In the genomic region with DNA sequence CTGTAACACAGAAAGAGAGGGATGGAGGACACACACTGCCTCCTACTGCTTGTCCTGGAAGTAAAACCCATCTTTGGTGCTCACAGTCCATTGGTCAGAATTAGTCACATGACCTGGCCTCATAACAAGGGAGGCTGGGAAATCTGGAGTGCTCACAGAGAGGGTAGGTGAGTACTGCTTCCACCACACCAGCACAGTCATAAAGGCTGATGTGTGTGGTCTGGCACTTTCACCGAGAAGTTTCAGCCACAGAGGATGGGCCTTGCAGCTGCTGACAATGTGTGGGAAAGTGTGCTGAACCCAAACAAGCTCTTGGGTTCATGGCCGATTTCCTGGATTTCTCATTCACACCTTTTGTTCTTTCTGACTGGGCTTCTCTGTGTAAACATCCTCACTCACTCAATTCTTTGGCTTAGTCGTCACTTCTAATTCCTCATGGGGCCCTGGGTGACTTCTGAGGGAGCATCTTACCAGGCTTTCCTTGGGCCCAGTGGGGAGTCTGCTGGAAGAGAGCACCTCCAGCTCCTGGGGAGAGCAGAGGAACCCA, we compare ENCODE assay signal across 9 cellular contexts.
DNase-seq lines count a peak whose midpoint lies in the region; ATAC-seq, FAIRE-seq and TF ChIP-seq lines count a peak whose summit lies in the region.
"Had no signal": no experiment of that assay in that cellular context is flagged by ENCODE, and none has a peak within 500 bp of the region (broad histone marks: within the 10 kb centered on the region; RNA-seq: fewer than 3 reads in every experiment).

No MANE protein-coding gene starts in this region.

- no peak for TF ChIP-seq CTCF in HepG2 (CRISPR knock-in tag; IDR thresholded peaks at IDR 0.05)
- TF ChIP-seq CTCF in gastroesophageal sphincter (IDR thresholded peaks at IDR 0.05) = no peak

- H3K27me3 ChIP-seq in HepG2 (ENCODE audit: control insufficient read depth in 1 of 2, insufficient read depth in 2 of 2, low read length in 2 of 2) (peaks cover 2 to 14% of the 10 kb centered on the region in 2 experiments; a peak in 3 of 5 replicates), gastroesophageal sphincter (peaks cover 10% of the 10 kb centered on the region)
- H3K27me3 ChIP-seq: upper lobe of left lung had no signal

- CTCF ChIA-PET in HepG2 (lab: Yijun Ruan, JAX; ENCODE audit: low intra/inter-chr PET ratio, low total read pairs) = no interaction called here

- H3K27ac ChIP-seq in HepG2 (ENCODE audit: extremely low read length, insufficient read depth, low read length) = no peak overlapping the region
- H3K27ac ChIP-seq in gastroesophageal sphincter = no peak overlapping the region
- H3K27ac ChIP-seq: upper lobe of left lung had no signal

- H4K20me1 ChIP-seq in HepG2 (ENCODE audit: insufficient read depth, low read length) = no peaks in the 10 kb centered on the region

- H3K9ac ChIP-seq in HepG2 (ENCODE audit: insufficient read depth, low read depth, low read length) = no peak overlapping the region

- H2AFZ ChIP-seq in HepG2 (ENCODE audit: low read length) = no peak overlapping the region

- peak; percentile 99 for ATAC-seq in GM18870 (IDR thresholded peaks at IDR 0.05; ENCODE audit: unreplicated experiment)
- ATAC-seq in HG02588 (IDR thresholded peaks at IDR 0.05; ENCODE audit: unreplicated experiment) = peak; percentile 99
- ATAC-seq in HepG2 = no peak
- no peak for ATAC-seq in gastroesophageal sphincter

- TF ChIP-seq POLR2A in HepG2 (IDR thresholded peaks at IDR 0.05; ENCODE audit: insufficient read depth in 1 of 2, low read depth in 2 of 2, low read length in 2 of 2) (no peak), gastroesophageal sphincter (IDR thresholded peaks at IDR 0.05) (no peak)

- in situ Hi-C loops in HepG2 (cut with HindIII; ENCODE audit: extremely low pct_ligation_motif_present, low pct_unique_long_range_greater_than_20kb) = no loop called here

- no TSS peak for BruUV-seq in HepG2 (replicated peaks; lab: Mats Ljungman, UMichigan)

- DNase-seq in RCC 7860 (ENCODE audit: low spot score) = peak; percentile 46
- DNase-seq in kidney tubule cell (ENCODE audit: low spot score) = peak; percentile 51
- no peak for DNase-seq in HepG2 (ENCODE audit: low spot score)
- no peak for DNase-seq in effector CD8-positive, alpha-beta T cell (lab: John Stamatoyannopoulos, UW)
- no peak for DNase-seq in midbrain (lab: John Stamatoyannopoulos, UW)
- DNase-seq: upper lobe of left lung had no signal

- FAIRE-seq in RCC 7860 (lab: Jason Lieb, UNC) = no peak
- no peak for FAIRE-seq in HepG2 (lab: Jason Lieb, UNC)

- TF ChIP-seq RAD21 in HepG2 (CRISPR knock-in tag; IDR thresholded peaks at IDR 0.05) = no peak

- H3K36me3 ChIP-seq in HepG2 (replicated peaks in 1 of 2; ENCODE audit: control insufficient read depth in 1 of 2, insufficient read depth in 2 of 2, low read length in 2 of 2) (no peaks in the 10 kb centered on the region), gastroesophageal sphincter (no peaks in the 10 kb centered on the region)
- H3K36me3 ChIP-seq: upper lobe of left lung had no signal

- TF ChIP-seq EP300 in HepG2 (IDR thresholded peaks at IDR 0.05; ENCODE audit: low read depth in 2 of 2, low read length in 2 of 2) (no peak), HepG2 (CRISPR knock-in tag; IDR thresholded peaks at IDR 0.05; ENCODE audit: borderline replicate concordance) (no peak), gastroesophageal sphincter (IDR thresholded peaks at IDR 0.05) (no peak)

- H3K9me3 ChIP-seq in HepG2 (ENCODE audit: low read length) = no peaks in the 10 kb centered on the region
- H3K9me3 ChIP-seq in gastroesophageal sphincter = no peaks in the 10 kb centered on the region
- H3K9me3 ChIP-seq: upper lobe of left lung had no signal

- no peak overlapping the region for H3K4me3 ChIP-seq in HepG2 (replicated peaks in 1 of 3; ENCODE audit: insufficient read depth in 1 of 3, low read depth in 2 of 3, low read length in 3 of 3)
- no peak overlapping the region for H3K4me3 ChIP-seq in gastroesophageal sphincter
- H3K4me3 ChIP-seq: upper lobe of left lung had no signal

- H3K4me2 ChIP-seq in HepG2 (ENCODE audit: low read depth, low read length) = no peak overlapping the region

- WGBS in HepG2 (ENCODE audit: low lambda C conversion rate) = 8% methylated on average over 3 of the region's 3 CpGs
- WGBS in gastroesophageal sphincter (ENCODE audit: low coverage in 1 of 2), 2 donors = 26 to 36% methylated on average over 3 of the region's 3 CpGs

- H3K4me1 ChIP-seq in HepG2 (ENCODE audit: insufficient read depth, low read length) = peaks cover 6% of the 10 kb centered on the region; the same call in 1 of the 2 replicates
- H3K4me1 ChIP-seq in gastroesophageal sphincter = no peaks in the 10 kb centered on the region
- H3K4me1 ChIP-seq: upper lobe of left lung had no signal

- intact Hi-C loops in HepG2 (cut with micrococcal nuclease; ENCODE audit: unreplicated experiment) = no loop called here

- H3K79me2 ChIP-seq in HepG2 (ENCODE audit: insufficient read depth, low read length) = no peaks in the 10 kb centered on the region

- POLR2A ChIA-PET in HepG2 (lab: Yijun Ruan, JAX) = no interaction called here

TF ChIP-seq in HepG2, 621 proteins besides CTCF, POLR2A, EP300 and RAD21:
- TF ChIP-seq ZNF724P (CRISPR knock-in tag; IDR thresholded peaks at IDR 0.05; ENCODE audit: borderline replicate concordance) (no peak), TCF12 (IDR thresholded peaks at IDR 0.05) (no peak), TCF12 (CRISPR knock-in tag; IDR thresholded peaks at IDR 0.05) (no peak), SMAD9 (CRISPR knock-in tag; IDR thresholded peaks at IDR 0.05) (no peak), ZNF792 (CRISPR knock-in tag; IDR thresholded peaks at IDR 0.05) (no peak), THRA (CRISPR knock-in tag; IDR thresholded peaks at IDR 0.05; ENCODE audit: borderline replicate concordance) (no peak), YEATS2 (CRISPR knock-in tag; IDR thresholded peaks at IDR 0.05; ENCODE audit: borderline replicate concordance) (no peak), ZNF367 (CRISPR knock-in tag; IDR thresholded peaks at IDR 0.05; ENCODE audit: borderline replicate concordance) (no peak), ATM (IDR thresholded peaks at IDR 0.05; ENCODE audit: borderline replicate concordance) (no peak)
- TF ChIP-seq, protein P1, sequence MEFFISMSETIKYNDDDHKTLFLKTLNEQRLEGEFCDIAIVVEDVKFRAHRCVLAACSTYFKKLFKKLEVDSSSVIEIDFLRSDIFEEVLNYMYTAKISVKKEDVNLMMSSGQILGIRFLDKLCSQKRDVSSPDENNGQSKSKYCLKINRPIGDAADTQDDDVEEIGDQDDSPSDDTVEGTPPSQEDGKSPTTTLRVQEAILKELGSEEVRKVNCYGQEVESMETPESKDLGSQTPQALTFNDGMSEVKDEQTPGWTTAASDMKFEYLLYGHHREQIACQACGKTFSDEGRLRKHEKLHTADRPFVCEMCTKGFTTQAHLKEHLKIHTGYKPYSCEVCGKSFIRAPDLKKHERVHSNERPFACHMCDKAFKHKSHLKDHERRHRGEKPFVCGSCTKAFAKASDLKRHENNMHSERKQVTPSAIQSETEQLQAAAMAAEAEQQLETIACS (CRISPR knock-in tag; IDR thresholded peaks at IDR 0.05) = no peak

Comparison
In these comparisons a context has a peak if more than half of its experiments do, and no peak if none do; other contexts are left out.
1. ATAC-seq: peak in GM18870 (single experiment) and HG02588 (single experiment); none in HepG2 (single experiment) and gastroesophageal sphincter (single experiment).
2. DNase-seq: peak in RCC 7860 (single experiment) and kidney tubule cell (single experiment); none in HepG2 (single experiment), effector CD8-positive, alpha-beta T cell (single experiment) and midbrain (single experiment).